Comparison of ENCODE assay signal across 7 cellular contexts in genomic region chr20:61061981-61062380, GRCh38.
"Had no signal": no experiment of that assay in that cellular context is flagged by ENCODE, and none has a peak within 500 bp of the region (broad histone marks: within the 10 kb centered on the region; RNA-seq: fewer than 3 reads in every experiment).

No MANE protein-coding gene starts in this region.

- DNase-seq: IMR-90, KBM-7, KG1 had no signal

- H3K4me2 ChIP-seq: KMS-11 had no signal

- H3K27ac ChIP-seq: HL-60, KMS-11 had no signal

- FAIRE-seq: HepG2, K562 had no signal

- H3K9ac ChIP-seq: KMS-11 had no signal

- H3K4me3 ChIP-seq: K562 had no signal
